Comparison of ENCODE assay signal across 1 cellular context in genomic region chr17:78675316-78675616, GRCh38.
TF ChIP-seq lines count a peak whose summit lies in the region.

No MANE protein-coding gene starts in this region.

TF ChIP-seq in K562, 482 proteins besides CTCF, POLR2A, EP300 and RAD21 (continued from another document):
- TF ChIP-seq XRCC3 (IDR thresholded peaks at IDR 0.05) (no peak), NFYB (IDR thresholded peaks at IDR 0.05; ENCODE audit: extremely low read depth, insufficient read length) (no peak), ZBTB8A (IDR thresholded peaks at IDR 0.05; ENCODE audit: partially characterized antibody) (no peak)
